1 cellular context compared by ENCODE assay signal in genomic region chr5:113048931-113049330, GRCh38.
TF ChIP-seq lines count a peak whose summit lies in the region.

No MANE protein-coding gene starts in this region.

TF ChIP-seq in GM23338, 12 proteins besides CTCF, POLR2A, EP300 and RAD21 (continued from another document):
- TF ChIP-seq, protein P1, sequence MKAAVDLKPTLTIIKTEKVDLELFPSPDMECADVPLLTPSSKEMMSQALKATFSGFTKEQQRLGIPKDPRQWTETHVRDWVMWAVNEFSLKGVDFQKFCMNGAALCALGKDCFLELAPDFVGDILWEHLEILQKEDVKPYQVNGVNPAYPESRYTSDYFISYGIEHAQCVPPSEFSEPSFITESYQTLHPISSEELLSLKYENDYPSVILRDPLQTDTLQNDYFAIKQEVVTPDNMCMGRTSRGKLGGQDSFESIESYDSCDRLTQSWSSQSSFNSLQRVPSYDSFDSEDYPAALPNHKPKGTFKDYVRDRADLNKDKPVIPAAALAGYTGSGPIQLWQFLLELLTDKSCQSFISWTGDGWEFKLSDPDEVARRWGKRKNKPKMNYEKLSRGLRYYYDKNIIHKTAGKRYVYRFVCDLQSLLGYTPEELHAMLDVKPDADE (IDR thresholded peaks at IDR 0.05): no peak
- TF ChIP-seq NANOG (IDR thresholded peaks at IDR 0.05; ENCODE audit: borderline replicate concordance) (no peak), EZH2phosphoT487 (IDR thresholded peaks at IDR 0.05; ENCODE audit: unreplicated experiment) (no peak), ZNF114 (CRISPR knock-in tag; IDR thresholded peaks at IDR 0.05) (no peak), ZNF331 (CRISPR knock-in tag; IDR thresholded peaks at IDR 0.05; ENCODE audit: low read depth) (no peak), STAT1 (IDR thresholded peaks at IDR 0.05; ENCODE audit: unreplicated experiment) (no peak), JUNB (IDR thresholded peaks at IDR 0.05; ENCODE audit: unreplicated experiment) (no peak), POLR2AphosphoS5 (IDR thresholded peaks at IDR 0.05; ENCODE audit: low read depth) (no peak), REST (IDR thresholded peaks at IDR 0.05; ENCODE audit: unreplicated experiment) (no peak)
